27 cellular contexts compared by ENCODE assay signal in genomic region chr15:96565266-96565665, GRCh38.
"Had no signal": no experiment of that assay in that cellular context is flagged by ENCODE, and none has a peak within 500 bp of the region (broad histone marks: within the 10 kb centered on the region; RNA-seq: fewer than 3 reads in every experiment).

No MANE protein-coding gene starts in this region.

- H3K4me3 Mint-ChIP-seq: activated CD4-positive, alpha-beta memory T cell treated with anti-CD3 and anti-CD28 coated beads, Interleukin-2, amount 10 ng/mL, durations not matched to agents 7 days and 5 days; activated CD4-positive, alpha-beta T cell treated with anti-CD3 and anti-CD28 coated beads, Interleukin-2, amount 10 ng/mL, durations not matched to agents 7 days and 5 days; activated naive CD4-positive, alpha-beta T cell treated with anti-CD3 and anti-CD28 coated beads, Interleukin-2, amount 50 U/mL, for 24 hours; activated naive CD8-positive, alpha-beta T cell treated with anti-CD3 and anti-CD28 coated beads, Interleukin-2, amount 50 U/mL, for 24 hours; activated T-cell treated with anti-CD3 and anti-CD28 coated beads, Interleukin-2, amount 50 U/mL, for 4 hours; activated T-helper 17 cell treated with anti-CD3 and anti-CD28 coated beads, Interleukin-2, amount 50 U/mL, for 72 hours; nephron had no signal

- H3K27me3 Mint-ChIP-seq: activated CD4-positive, alpha-beta memory T cell treated with anti-CD3 and anti-CD28 coated beads, Interleukin-2, amount 10 ng/mL, durations not matched to agents 7 days and 5 days; activated CD4-positive, alpha-beta T cell treated with anti-CD3 and anti-CD28 coated beads, Interleukin-2, amount 10 ng/mL, durations not matched to agents 7 days and 5 days; activated naive CD4-positive, alpha-beta T cell treated with anti-CD3 and anti-CD28 coated beads, Interleukin-2, amount 50 U/mL, for 24 hours; activated naive CD8-positive, alpha-beta T cell treated with anti-CD3 and anti-CD28 coated beads, Interleukin-2, amount 50 U/mL, for 24 hours; activated T-helper 17 cell treated with anti-CD3 and anti-CD28 coated beads, Interleukin-2, amount 50 U/mL, for 72 hours had no signal

- H3K27ac ChIP-seq: colonic mucosa, heart right ventricle, lower lobe of right lung, spleen, testis, transverse colon had no signal

- H3K27me3 ChIP-seq: colonic mucosa, heart right ventricle, spleen, testis, transverse colon had no signal

- ATAC-seq: activated naive CD8-positive, alpha-beta T cell treated with anti-CD3 and anti-CD28 coated beads, Interleukin-2, amount 50 U/mL, for 24 hours; activated T-cell treated with anti-CD3 and anti-CD28 coated beads, Interleukin-2, amount 50 U/mL, for 4 hours; activated T-helper 17 cell treated with anti-CD3 and anti-CD28 coated beads, Interleukin-2, amount 50 U/mL, for 72 hours; heart right ventricle; left lobe of liver; lower lobe of right lung; right cardiac atrium; stimulated activated naive CD8-positive, alpha-beta T cell treated with anti-CD3 and anti-CD28 coated beads, Interleukin-15, Interleukin-2, amounts not matched to agents 100 U/mL and 50 U/mL, for 24 hours had no signal

- H3K36me3 Mint-ChIP-seq: activated naive CD4-positive, alpha-beta T cell treated with anti-CD3 and anti-CD28 coated beads, Interleukin-2, amount 50 U/mL, for 24 hours had no signal

- H3K4me1 ChIP-seq: colonic mucosa, heart right ventricle, lower lobe of right lung, spleen, testis, transverse colon had no signal

- H3K27ac Mint-ChIP-seq: activated CD4-positive, alpha-beta memory T cell treated with anti-CD3 and anti-CD28 coated beads, Interleukin-2, amount 10 ng/mL, durations not matched to agents 7 days and 5 days; activated CD4-positive, alpha-beta T cell treated with anti-CD3 and anti-CD28 coated beads, Interleukin-2, amount 10 ng/mL, durations not matched to agents 7 days and 5 days; activated naive CD4-positive, alpha-beta T cell treated with anti-CD3 and anti-CD28 coated beads, Interleukin-2, amount 50 U/mL, for 24 hours; activated naive CD8-positive, alpha-beta T cell treated with anti-CD3 and anti-CD28 coated beads, Interleukin-2, amount 50 U/mL, for 24 hours; activated T-helper 17 cell treated with anti-CD3 and anti-CD28 coated beads, Interleukin-2, amount 50 U/mL, for 72 hours; nephron had no signal

- H3K4me3 ChIP-seq: colonic mucosa, heart right ventricle, lower lobe of right lung, spleen, testis, transverse colon had no signal

- H3K36me3 ChIP-seq: colonic mucosa, heart right ventricle, lower lobe of right lung, spleen, transverse colon had no signal

- DNase-seq: activated CD4-positive, alpha-beta memory T cell treated with anti-CD3 and anti-CD28 coated beads, Interleukin-2, amount 10 ng/mL, durations not matched to agents 7 days and 5 days; activated CD4-positive, alpha-beta T cell treated with anti-CD3 and anti-CD28 coated beads, Interleukin-2, amount 10 ng/mL, durations not matched to agents 7 days and 5 days; activated CD4-positive, CD25-positive, alpha-beta regulatory T cell treated with anti-CD3 and anti-CD28 coated beads, Interleukin-2, amount 50 U/mL, for 72 hours; activated CD8-positive, alpha-beta memory T cell treated with anti-CD3 and anti-CD28 coated beads, Interleukin-2, amount 50 U/mL, for 48 hours; activated gamma-delta T cell treated with Interleukin-2 at 50 U/mL for 16 hours; activated naive CD8-positive, alpha-beta T cell treated with anti-CD3 and anti-CD28 coated beads, Interleukin-2, amount 50 U/mL, for 24 hours; activated T-cell treated with anti-CD3 and anti-CD28 coated beads, Interleukin-2, amount 50 U/mL, for 4 hours; colonic mucosa; effector CD8-positive, alpha-beta T cell; erythroblast; foreskin melanocyte; heart right ventricle; kidney glomerular epithelial cell; lower lobe of right lung; mesendoderm; posterior cingulate gyrus; right cardiac atrium; spleen; stimulated activated naive CD8-positive, alpha-beta T cell treated with anti-CD3 and anti-CD28 coated beads, Interleukin-15, Interleukin-2, amounts not matched to agents 100 U/mL and 50 U/mL, for 24 hours; T-helper 2 cell; testis; transverse colon had no signal

- FAIRE-seq: endometrium had no signal

- H3K9me3 ChIP-seq: colonic mucosa, lower lobe of right lung, testis, transverse colon had no signal

- H3K9me3 Mint-ChIP-seq: activated naive CD4-positive, alpha-beta T cell treated with anti-CD3 and anti-CD28 coated beads, Interleukin-2, amount 50 U/mL, for 24 hours; activated T-cell treated with anti-CD3 and anti-CD28 coated beads, Interleukin-2, amount 50 U/mL, for 4 hours had no signal

- H3K4me1 Mint-ChIP-seq: activated CD4-positive, alpha-beta memory T cell treated with anti-CD3 and anti-CD28 coated beads, Interleukin-2, amount 10 ng/mL, durations not matched to agents 7 days and 5 days; activated CD4-positive, alpha-beta T cell treated with anti-CD3 and anti-CD28 coated beads, Interleukin-2, amount 10 ng/mL, durations not matched to agents 7 days and 5 days; activated naive CD4-positive, alpha-beta T cell treated with anti-CD3 and anti-CD28 coated beads, Interleukin-2, amount 50 U/mL, for 24 hours; activated naive CD8-positive, alpha-beta T cell treated with anti-CD3 and anti-CD28 coated beads, Interleukin-2, amount 50 U/mL, for 24 hours; activated T-helper 17 cell treated with anti-CD3 and anti-CD28 coated beads, Interleukin-2, amount 50 U/mL, for 72 hours; nephron had no signal
